In the genomic region with DNA sequence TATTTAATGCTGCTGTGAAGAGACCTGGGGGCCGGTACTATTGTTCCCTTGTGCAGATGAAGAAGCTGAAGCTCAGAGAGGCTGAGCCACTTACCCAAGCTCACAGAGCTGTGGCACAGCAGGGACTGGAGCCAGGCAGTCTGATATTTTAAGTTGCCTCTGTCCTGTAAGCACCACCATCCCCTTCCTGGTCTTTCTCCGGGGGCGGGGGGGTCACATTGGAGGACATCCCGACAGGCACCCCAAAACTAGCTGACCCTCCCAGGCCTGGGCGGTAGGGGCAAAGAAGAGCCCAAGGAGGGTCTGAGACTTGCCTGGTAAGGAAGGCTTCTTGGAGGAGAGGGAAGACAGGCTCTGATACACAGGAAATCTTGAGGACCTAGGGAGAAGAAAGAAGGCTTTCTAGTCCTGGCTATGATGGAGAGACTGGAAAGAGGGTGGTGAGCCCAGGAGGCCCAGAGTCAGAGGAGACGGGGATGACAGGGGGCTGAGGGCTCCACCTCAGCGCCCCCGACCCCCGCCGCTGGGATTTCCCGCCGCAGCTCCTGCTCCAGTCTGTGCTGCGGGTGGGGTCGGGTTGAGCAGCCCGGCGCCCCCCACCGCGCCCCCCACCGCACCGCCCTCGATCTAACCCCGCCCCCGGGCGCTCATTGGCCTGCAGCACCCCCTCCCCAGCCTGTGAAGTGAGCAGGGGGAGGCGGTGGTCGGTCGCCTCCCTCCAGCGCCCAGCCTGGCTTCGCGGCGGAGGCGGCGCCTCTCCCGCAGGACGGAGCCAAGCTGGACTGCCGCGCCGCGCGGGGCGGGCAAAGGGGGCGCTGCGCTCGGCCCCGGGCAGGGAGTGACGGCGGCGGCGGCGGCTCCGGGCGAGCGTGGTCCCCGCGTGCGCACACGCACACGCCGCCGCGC, we compare ENCODE assay signal across 1 cellular context.
TF ChIP-seq lines count a peak whose summit lies in the region.

A gene (plus strand): TSS at position 711 of the 906 bp plus-strand sequence. CDS start 10,957 bp downstream, outside the sequence.

TF ChIP-seq in IMR-90, 13 proteins besides CTCF, POLR2A, EP300 and RAD21:
- no peak for TF ChIP-seq NFE2L2 (IDR thresholded peaks at IDR 0.05; ENCODE audit: low read depth, low read length)
